9 cellular contexts compared by ENCODE assay signal in the genomic region with DNA sequence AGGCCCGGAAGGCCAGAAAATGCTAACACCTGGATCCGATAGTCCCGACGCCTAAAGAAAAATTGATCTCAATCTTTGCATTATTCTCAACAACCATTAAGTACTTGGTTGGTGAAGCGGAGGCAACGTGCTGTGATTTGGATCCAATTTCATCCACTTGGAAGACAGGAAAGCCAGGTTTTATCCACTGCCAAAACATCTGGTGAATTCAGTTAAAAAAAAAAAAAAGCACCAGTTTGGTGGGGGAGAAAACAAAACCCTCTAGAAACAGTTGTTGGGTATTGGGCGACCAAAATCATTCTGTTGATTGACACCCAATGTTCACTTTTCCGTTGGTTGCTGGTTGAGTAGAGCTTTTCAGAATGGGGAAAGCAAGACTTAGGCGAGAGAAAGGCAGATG. TPM values are rescaled to one million over a fixed set of nuclear protein-coding genes. Genes with fewer than 3 reads are reported as not detected.
DNase-seq lines count a peak whose midpoint lies in the region; ATAC-seq and TF ChIP-seq lines count a peak whose summit lies in the region.
"Had no signal": no experiment of that assay in that cellular context is flagged by ENCODE, and none has a peak within 500 bp of the region (broad histone marks: within the 10 kb centered on the region; RNA-seq: fewer than 3 reads in every experiment).

No MANE protein-coding gene starts in this region.

- no peak overlapping the region for H3K14ac ChIP-seq in mesenchymal stem cell (ENCODE audit: low read length in 2 of 2)

- H3K36me3 ChIP-seq in mesenchymal stem cell (ENCODE audit: control insufficient read depth in 1 of 2, insufficient read depth in 2 of 2, low read depth in 1 of 2, low read length in 2 of 2) (no peaks in the 10 kb centered on the region), upper lobe of right lung (no peaks in the 10 kb centered on the region)

- H3K4me3 ChIP-seq in mesenchymal stem cell (ENCODE audit: insufficient read depth in 1 of 2, low read depth in 1 of 2, low read length in 2 of 2) (peak overlapping the region in 1 of 2 experiments; percentile 66), upper lobe of right lung (peak overlapping the region; percentile 25)

- no peaks in the 10 kb centered on the region for H3K27me3 Mint-ChIP-seq in activated naive CD8-positive, alpha-beta T cell treated with anti-CD3 and anti-CD28 coated beads, Interleukin-2, amount 50 U/mL, for 24 hours

- H3K79me1 ChIP-seq in mesenchymal stem cell (replicated peaks; ENCODE audit: low read length, poor library complexity, severe bottlenecking), result no peaks in the 10 kb centered on the region

- peak overlapping the region; percentile 63 for H3K4me3 Mint-ChIP-seq in activated naive CD8-positive, alpha-beta T cell treated with anti-CD3 and anti-CD28 coated beads, Interleukin-2, amount 50 U/mL, for 24 hours

- H3K27ac ChIP-seq in mesenchymal stem cell (ENCODE audit: low read length, poor library complexity, severe bottlenecking) (no peak overlapping the region), upper lobe of right lung (peak overlapping the region; percentile 60)

- no peak overlapping the region for H2AK5ac ChIP-seq in mesenchymal stem cell (ENCODE audit: low read length, severe bottlenecking)

- DNase-seq in Right ventricle myocardium inferior (ENCODE audit: missing footprints) (no peak), left cardiac atrium (no peak), mesenchymal stem cell (no peak), upper lobe of right lung (no peak), COR-L47 (lab: John Stamatoyannopoulos, UW) (no peak), HuH-7 (ENCODE audit: low spot score) (no peak)
- DNase-seq in activated naive CD8-positive, alpha-beta T cell treated with anti-CD3 and anti-CD28 coated beads, Interleukin-2, amount 50 U/mL, for 24 hours, result no peak
- DNase-seq: NCI-H146 had no signal

- TF ChIP-seq CTCF in upper lobe of right lung (IDR thresholded peaks at IDR 0.05), result no peak

- H3K4me1 ChIP-seq in mesenchymal stem cell (ENCODE audit: control insufficient read depth, insufficient read depth, low read depth, low read length) (no peaks in the 10 kb centered on the region), upper lobe of right lung (peaks cover 17% of the 10 kb centered on the region)

- intact Hi-C loops in Right ventricle myocardium inferior (cut with DNase I) (loop anchor here (2.0 kb wide), 2 partner anchors 39 kb away; no protein-coding TSS in a partner anchor), left cardiac atrium (cut with DNase I) (no loop called here), upper lobe of right lung (cut with DNase I) (no loop called here)

- H3K27me3 ChIP-seq in mesenchymal stem cell (ENCODE audit: control insufficient read depth in 1 of 2, insufficient read depth in 1 of 2, low read length in 2 of 2), result peaks cover 0 to 3% of the 10 kb centered on the region in 2 experiments
- no peaks in the 10 kb centered on the region for H3K27me3 ChIP-seq in upper lobe of right lung

- no peak overlapping the region for H4K8ac ChIP-seq in mesenchymal stem cell (ENCODE audit: low read length)

- H3K27ac Mint-ChIP-seq in activated naive CD8-positive, alpha-beta T cell treated with anti-CD3 and anti-CD28 coated beads, Interleukin-2, amount 50 U/mL, for 24 hours, result peak overlapping the region; percentile 92

- peak overlapping the region; percentile 36 for H2BK15ac ChIP-seq in mesenchymal stem cell (ENCODE audit: low read depth, poor library complexity, severe bottlenecking)

- H2BK12ac ChIP-seq in mesenchymal stem cell (ENCODE audit: low read length in 2 of 2), result no peak overlapping the region

- peak; percentile 9 for ATAC-seq in Right ventricle myocardium inferior
- ATAC-seq in left cardiac atrium, result no peak
- ATAC-seq in activated naive CD8-positive, alpha-beta T cell treated with anti-CD3 and anti-CD28 coated beads, Interleukin-2, amount 50 U/mL, for 24 hours, result no peak
- ATAC-seq in upper lobe of right lung, result no peak
- no peak for ATAC-seq in HG03135 (IDR thresholded peaks at IDR 0.05; ENCODE audit: unreplicated experiment)

- H2BK5ac ChIP-seq in mesenchymal stem cell (ENCODE audit: low read depth, low read length, poor library complexity, severe bottlenecking), result no peak overlapping the region

- WGBS in mesenchymal stem cell, result 92% methylated on average over 9 of the region's 9 CpGs

- H3K4me1 Mint-ChIP-seq in activated naive CD8-positive, alpha-beta T cell treated with anti-CD3 and anti-CD28 coated beads, Interleukin-2, amount 50 U/mL, for 24 hours, result peaks cover 55% of the 10 kb centered on the region

- no peaks in the 10 kb centered on the region for H3K36me3 Mint-ChIP-seq in activated naive CD8-positive, alpha-beta T cell treated with anti-CD3 and anti-CD28 coated beads, Interleukin-2, amount 50 U/mL, for 24 hours (ENCODE audit: low read depth)

- H3K23ac ChIP-seq in mesenchymal stem cell (ENCODE audit: low read length in 2 of 2), result no peak overlapping the region

- H3K4me2 ChIP-seq in mesenchymal stem cell (ENCODE audit: low read length, poor library complexity, severe bottlenecking), result no peak overlapping the region

- no peaks in the 10 kb centered on the region for H3K9me3 Mint-ChIP-seq in activated naive CD8-positive, alpha-beta T cell treated with anti-CD3 and anti-CD28 coated beads, Interleukin-2, amount 50 U/mL, for 24 hours

- H3K9me3 ChIP-seq in mesenchymal stem cell (ENCODE audit: control insufficient read depth, low read length) (peaks cover 3% of the 10 kb centered on the region), upper lobe of right lung (no peaks in the 10 kb centered on the region)

- H3K18ac ChIP-seq in mesenchymal stem cell (ENCODE audit: low read depth in 1 of 2, low read length in 2 of 2), result no peak overlapping the region

- no peak overlapping the region for H2BK120ac ChIP-seq in mesenchymal stem cell (ENCODE audit: low read depth, low read length)

- peak overlapping the region; percentile 86 for H3K9ac ChIP-seq in mesenchymal stem cell (ENCODE audit: low read length)

- H2AFZ ChIP-seq in mesenchymal stem cell (ENCODE audit: low read depth, low read length), result no peak overlapping the region

- peak overlapping the region in 1 of 2 experiments; percentile 6 for H3K4ac ChIP-seq in mesenchymal stem cell (ENCODE audit: low read depth in 1 of 2, low read length in 2 of 2)

- no peak overlapping the region for H4K91ac ChIP-seq in mesenchymal stem cell (ENCODE audit: low read length)

RNA-seq across cellular contexts. Expression of gene MED13L, which starts 41.8 kb away (rescaled TPM):
- total RNA-seq in Right ventricle myocardium inferior (59.8 TPM), left cardiac atrium (10 to 100 TPM; 66.0 to 68.3 TPM), upper lobe of right lung (147 TPM)
- polyA plus RNA-seq in mesenchymal stem cell (2013, experiment 1 of 2), result 24.7 TPM
- polyA plus RNA-seq in mesenchymal stem cell (2013, experiment 2 of 2), result 25.6 TPM
